In the genomic region with DNA sequence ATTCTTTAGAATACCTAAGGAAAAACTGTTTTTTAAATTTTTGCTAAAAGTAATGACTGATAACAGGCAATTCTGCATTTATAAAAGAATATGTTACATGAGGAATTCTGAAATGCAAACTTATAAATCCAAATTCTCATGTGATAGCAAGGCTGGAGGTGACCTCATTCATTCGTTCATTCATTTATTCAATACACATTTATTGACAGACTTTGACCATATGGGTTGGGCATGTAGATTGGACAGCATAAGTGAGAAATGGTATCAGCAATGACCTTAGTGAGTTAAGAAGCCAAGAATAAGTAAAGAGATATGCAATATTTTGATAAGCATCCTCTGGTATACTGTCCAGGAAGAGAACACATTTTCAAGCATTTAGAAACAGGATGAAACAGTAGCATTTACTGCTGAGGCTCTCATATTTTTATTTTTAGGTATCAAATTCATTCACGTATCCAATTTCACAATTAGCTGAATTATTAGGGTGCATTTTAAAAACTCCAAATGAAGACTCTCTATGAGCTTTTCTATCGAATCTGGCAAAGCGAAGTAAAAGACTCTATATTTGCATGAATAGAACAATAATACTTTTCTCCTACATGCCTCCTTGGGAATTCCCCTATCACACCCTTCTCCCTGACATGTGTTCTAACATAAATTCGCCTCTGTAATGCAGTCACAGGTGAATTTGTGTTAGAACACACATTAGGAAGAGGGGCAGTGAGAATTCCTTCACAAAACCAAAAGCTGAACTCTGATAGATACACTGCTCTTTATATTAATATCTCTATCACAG, we compare ENCODE assay signal across 1 cellular context.
TF ChIP-seq lines count a peak whose summit lies in the region.

No MANE protein-coding gene starts in this region.

TF ChIP-seq in K562, 482 proteins besides CTCF, POLR2A, EP300 and RAD21:
- TF ChIP-seq CEBPG (CRISPR knock-in tag; IDR thresholded peaks at IDR 0.05) (no peak), CEBPG (tag; conservative IDR thresholded peaks at IDR 0.05 in 1 of 2, IDR thresholded peaks at IDR 0.05 in 1 of 2) (no peak), CC2D1A (IDR thresholded peaks at IDR 0.05) (no peak), ZNF24 (IDR thresholded peaks at IDR 0.05) (peak; percentile 71; the same call in 1 of the 2 replicates), ZNF23 (CRISPR knock-in tag; IDR thresholded peaks at IDR 0.05) (no peak)
- TF ChIP-seq, protein P1, sequence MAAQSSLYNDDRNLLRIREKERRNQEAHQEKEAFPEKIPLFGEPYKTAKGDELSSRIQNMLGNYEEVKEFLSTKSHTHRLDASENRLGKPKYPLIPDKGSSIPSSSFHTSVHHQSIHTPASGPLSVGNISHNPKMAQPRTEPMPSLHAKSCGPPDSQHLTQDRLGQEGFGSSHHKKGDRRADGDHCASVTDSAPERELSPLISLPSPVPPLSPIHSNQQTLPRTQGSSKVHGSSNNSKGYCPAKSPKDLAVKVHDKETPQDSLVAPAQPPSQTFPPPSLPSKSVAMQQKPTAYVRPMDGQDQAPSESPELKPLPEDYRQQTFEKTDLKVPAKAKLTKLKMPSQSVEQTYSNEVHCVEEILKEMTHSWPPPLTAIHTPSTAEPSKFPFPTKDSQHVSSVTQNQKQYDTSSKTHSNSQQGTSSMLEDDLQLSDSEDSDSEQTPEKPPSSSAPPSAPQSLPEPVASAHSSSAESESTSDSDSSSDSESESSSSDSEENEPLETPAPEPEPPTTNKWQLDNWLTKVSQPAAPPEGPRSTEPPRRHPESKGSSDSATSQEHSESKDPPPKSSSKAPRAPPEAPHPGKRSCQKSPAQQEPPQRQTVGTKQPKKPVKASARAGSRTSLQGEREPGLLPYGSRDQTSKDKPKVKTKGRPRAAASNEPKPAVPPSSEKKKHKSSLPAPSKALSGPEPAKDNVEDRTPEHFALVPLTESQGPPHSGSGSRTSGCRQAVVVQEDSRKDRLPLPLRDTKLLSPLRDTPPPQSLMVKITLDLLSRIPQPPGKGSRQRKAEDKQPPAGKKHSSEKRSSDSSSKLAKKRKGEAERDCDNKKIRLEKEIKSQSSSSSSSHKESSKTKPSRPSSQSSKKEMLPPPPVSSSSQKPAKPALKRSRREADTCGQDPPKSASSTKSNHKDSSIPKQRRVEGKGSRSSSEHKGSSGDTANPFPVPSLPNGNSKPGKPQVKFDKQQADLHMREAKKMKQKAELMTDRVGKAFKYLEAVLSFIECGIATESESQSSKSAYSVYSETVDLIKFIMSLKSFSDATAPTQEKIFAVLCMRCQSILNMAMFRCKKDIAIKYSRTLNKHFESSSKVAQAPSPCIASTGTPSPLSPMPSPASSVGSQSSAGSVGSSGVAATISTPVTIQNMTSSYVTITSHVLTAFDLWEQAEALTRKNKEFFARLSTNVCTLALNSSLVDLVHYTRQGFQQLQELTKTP (IDR thresholded peaks at IDR 0.05; ENCODE audit: low read depth in 1 of 2, partially characterized antibody in 2 of 2), result no peak
